In the genomic region with DNA sequence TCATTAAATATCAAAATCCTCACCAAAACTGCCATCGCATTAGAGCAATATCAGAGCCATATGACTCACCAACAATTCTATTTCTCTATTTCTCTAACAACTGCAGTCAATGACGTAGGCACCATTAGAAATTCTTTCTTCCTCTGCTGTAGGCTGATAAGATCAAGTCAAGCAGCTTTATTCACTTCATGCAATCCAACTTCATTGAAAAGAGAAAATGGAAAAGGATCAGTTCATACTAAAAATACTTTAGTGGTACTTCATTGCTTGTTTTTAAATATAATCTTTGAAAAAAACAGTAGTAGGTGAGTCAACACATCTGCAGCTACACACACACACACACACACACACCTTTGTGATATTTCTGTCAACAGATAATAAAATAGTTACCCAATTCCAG, we compare ENCODE assay signal across 1 cellular context.
TF ChIP-seq lines count a peak whose summit lies in the region.

No MANE protein-coding gene starts in this region.

TF ChIP-seq in IMR-90, 13 proteins besides CTCF, POLR2A, EP300 and RAD21:
- TF ChIP-seq, protein P1, sequence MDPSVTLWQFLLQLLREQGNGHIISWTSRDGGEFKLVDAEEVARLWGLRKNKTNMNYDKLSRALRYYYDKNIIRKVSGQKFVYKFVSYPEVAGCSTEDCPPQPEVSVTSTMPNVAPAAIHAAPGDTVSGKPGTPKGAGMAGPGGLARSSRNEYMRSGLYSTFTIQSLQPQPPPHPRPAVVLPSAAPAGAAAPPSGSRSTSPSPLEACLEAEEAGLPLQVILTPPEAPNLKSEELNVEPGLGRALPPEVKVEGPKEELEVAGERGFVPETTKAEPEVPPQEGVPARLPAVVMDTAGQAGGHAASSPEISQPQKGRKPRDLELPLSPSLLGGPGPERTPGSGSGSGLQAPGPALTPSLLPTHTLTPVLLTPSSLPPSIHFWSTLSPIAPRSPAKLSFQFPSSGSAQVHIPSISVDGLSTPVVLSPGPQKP (IDR thresholded peaks at IDR 0.05; ENCODE audit: borderline replicate concordance, low read depth, low read length): no peak
- TF ChIP-seq MAFK (IDR thresholded peaks at IDR 0.05; ENCODE audit: low read depth, low read length) (no peak), FOS (IDR thresholded peaks at IDR 0.05; ENCODE audit: low read depth, low read length) (peak; percentile 59), SMC3 (IDR thresholded peaks at IDR 0.05; ENCODE audit: low read depth, low read length) (no peak)
